ENCODE assay signal across 15 cellular contexts in the genomic region with DNA sequence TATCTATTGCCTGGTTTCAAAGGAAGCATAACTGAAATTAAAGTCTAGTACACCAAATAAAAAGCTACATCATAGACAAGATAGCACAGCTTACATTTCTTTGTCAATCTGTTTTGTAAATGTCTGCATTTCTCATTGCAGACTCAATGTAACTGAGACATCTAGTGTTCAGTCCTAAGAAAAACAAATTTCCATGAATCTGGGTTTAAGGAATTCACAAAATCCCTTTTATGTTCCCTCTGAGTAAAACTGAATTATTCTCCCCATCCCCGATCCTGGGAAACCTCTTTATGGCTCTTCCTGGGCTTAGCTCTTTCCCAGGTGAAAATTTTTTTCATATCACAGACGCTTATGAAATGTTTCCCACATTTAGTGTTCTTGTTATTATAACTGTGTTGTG. TPM values are rescaled to one million over a fixed set of nuclear protein-coding genes. Genes with fewer than 3 reads are reported as not detected.
DNase-seq lines count a peak whose midpoint lies in the region; ATAC-seq and TF ChIP-seq lines count a peak whose summit lies in the region.
"Had no signal": no experiment of that assay in that cellular context is flagged by ENCODE, and none has a peak within 500 bp of the region (broad histone marks: within the 10 kb centered on the region; RNA-seq: fewer than 3 reads in every experiment).

No MANE protein-coding gene starts in this region.

- no peak overlapping the region for H3K4me3 Mint-ChIP-seq in mesothelial cell of epicardium
- H3K4me3 Mint-ChIP-seq: activated naive CD8-positive, alpha-beta T cell treated with anti-CD3 and anti-CD28 coated beads, Interleukin-2, amount 10 ng/mL, durations not matched to agents 7 days and 5 days; natural killer cell treated with Interleukin-12 subunit alpha and Interleukin-12 subunit beta and Interleukin-15 and Interleukin-18, amount 100 ng/mL, for 72 hours had no signal

- H3K27ac ChIP-seq in left ventricle myocardium inferior (replicated peaks), result no peak overlapping the region
- H3K27ac ChIP-seq: BLaER1 treated with 17β-estradiol and CSF1 and Interleukin-3, amounts not matched to agents 10 nM and 100 nM had no signal

- peaks cover 1% of the 10 kb centered on the region for H3K4me1 Mint-ChIP-seq in mesothelial cell of epicardium

- TF ChIP-seq CTCF in left ventricle myocardium inferior (IDR thresholded peaks at IDR 0.05; ENCODE audit: borderline replicate concordance) (peak; percentile 30), kidney epithelial cell (IDR thresholded peaks at IDR 0.05; ENCODE audit: insufficient read depth, low read length, poor library complexity, severe bottlenecking) (peak; percentile 13), mesothelial cell of epicardium (IDR thresholded peaks at IDR 0.05; ENCODE audit: unreplicated experiment) (no peak)

- H3K4me1 ChIP-seq in left ventricle myocardium inferior, result no peaks in the 10 kb centered on the region

- H3K27me3 ChIP-seq in left ventricle myocardium inferior (ENCODE audit: low read depth) (no peaks in the 10 kb centered on the region), kidney epithelial cell (ENCODE audit: control insufficient read depth, insufficient read depth, low read length) (no peaks in the 10 kb centered on the region), MG63 (no peaks in the 10 kb centered on the region)
- H3K27me3 ChIP-seq: BLaER1 treated with 17β-estradiol and CSF1 and Interleukin-3, amounts not matched to agents 10 nM and 100 nM had no signal

- H3K27me3 Mint-ChIP-seq in mesothelial cell of epicardium (ENCODE audit: low read depth), result no peaks in the 10 kb centered on the region
- H3K27me3 Mint-ChIP-seq: activated naive CD8-positive, alpha-beta T cell treated with anti-CD3 and anti-CD28 coated beads, Interleukin-2, amount 10 ng/mL, durations not matched to agents 7 days and 5 days; natural killer cell treated with Interleukin-12 subunit alpha and Interleukin-12 subunit beta and Interleukin-15 and Interleukin-18, amount 100 ng/mL, for 72 hours had no signal

- no peak overlapping the region for H3K27ac Mint-ChIP-seq in mesothelial cell of epicardium
- H3K27ac Mint-ChIP-seq: activated naive CD8-positive, alpha-beta T cell treated with anti-CD3 and anti-CD28 coated beads, Interleukin-2, amount 10 ng/mL, durations not matched to agents 7 days and 5 days; natural killer cell treated with Interleukin-12 subunit alpha and Interleukin-12 subunit beta and Interleukin-15 and Interleukin-18, amount 100 ng/mL, for 72 hours had no signal

- ATAC-seq in left cardiac atrium, result no peak
- ATAC-seq in GM21576 (IDR thresholded peaks at IDR 0.05; ENCODE audit: unreplicated experiment), result no peak
- ATAC-seq: natural killer cell treated with Interleukin-12 subunit alpha and Interleukin-12 subunit beta and Interleukin-15 and Interleukin-18, amount 100 ng/mL, for 72 hours had no signal

- intact Hi-C loops in left ventricle myocardium inferior (cut with micrococcal nuclease), result no loop called here
- intact Hi-C loops in left cardiac atrium (cut with DNase I), result no loop called here

- no peaks in the 10 kb centered on the region for H3K36me3 Mint-ChIP-seq in mesothelial cell of epicardium

- H3K9me3 ChIP-seq in left ventricle myocardium inferior (replicated peaks), result peaks cover 21% of the 10 kb centered on the region
- H3K9me3 ChIP-seq in MG63, result no peaks in the 10 kb centered on the region; the same call in 1 of the 2 replicates

- no peak overlapping the region for H3K4me3 ChIP-seq in left ventricle myocardium inferior
- no peak overlapping the region for H3K4me3 ChIP-seq in kidney epithelial cell (ENCODE audit: low read depth, low read length)
- no peak overlapping the region for H3K4me3 ChIP-seq in MG63
- H3K4me3 ChIP-seq: BLaER1 treated with 17β-estradiol and CSF1 and Interleukin-3, amounts not matched to agents 10 nM and 100 nM had no signal

- DNase-seq in left ventricle myocardium inferior, result no peak
- DNase-seq in left cardiac atrium, result no peak
- DNase-seq in astrocyte of the hippocampus (ENCODE audit: low read depth, low spot score), result peak; percentile 43
- no peak for DNase-seq in kidney epithelial cell (ENCODE audit: low read depth)
- no peak for DNase-seq in MG63
- no peak for DNase-seq in mesothelial cell of epicardium (ENCODE audit: low spot score in 2 of 2, unreplicated experiment in 2 of 2)
- DNase-seq in germinal center (ENCODE audit: low spot score), result no peak
- DNase-seq: activated CD8-positive, alpha-beta memory T cell treated with anti-CD3 and anti-CD28 coated beads, Interleukin-2, amount 50 U/mL, for 4 hours; activated naive CD8-positive, alpha-beta T cell treated with anti-CD3 and anti-CD28 coated beads, Interleukin-2, amount 10 ng/mL, durations not matched to agents 7 days and 5 days; GF-D8; NCI-H1092; NCI-H510A treated with DMSO at 0.1 percent for 48 hours had no signal

- no peaks in the 10 kb centered on the region for H3K36me3 ChIP-seq in left ventricle myocardium inferior
- no peaks in the 10 kb centered on the region for H3K36me3 ChIP-seq in kidney epithelial cell (ENCODE audit: control insufficient read depth, insufficient read depth, low read length)
- no peaks in the 10 kb centered on the region for H3K36me3 ChIP-seq in MG63

- H3K9me3 Mint-ChIP-seq in mesothelial cell of epicardium, result peaks cover 15% of the 10 kb centered on the region

RNA-seq across cellular contexts. Expression of a gene that starts 21.6 kb away (rescaled TPM):
- total RNA-seq in left ventricle myocardium inferior, result 4.3 TPM
- 1 to 10 TPM; 5.2 to 7.8 TPM for total RNA-seq in left cardiac atrium
- total RNA-seq in kidney epithelial cell, result 16.0 and 16.8 TPM in 2 replicates
- 7.2 and 10.0 TPM in 2 replicates for total RNA-seq in MG63 (2014; rRNA removed; shearing (Covaris generic); ENCODE audit: low replicate concordance)
- 14.5 to 15.5 TPM (median 15.5 TPM) in 3 replicates for total RNA-seq in mesothelial cell of epicardium
